Comparison of ENCODE assay signal across 31 cellular contexts in genomic region chr7:111407258-111407657, GRCh38.
A peak's percentile ranks its signal among the peaks of the same experiment; 100 is the strongest.
DNase-seq lines count a peak whose midpoint lies in the region; ATAC-seq, FAIRE-seq and TF ChIP-seq lines count a peak whose summit lies in the region.
"Had no signal": no experiment of that assay in that cellular context is flagged by ENCODE, and none has a peak within 500 bp of the region (broad histone marks: within the 10 kb centered on the region; RNA-seq: fewer than 3 reads in every experiment).

No MANE protein-coding gene starts in this region.

- peaks cover 8% of the 10 kb centered on the region for H3K9me3 Mint-ChIP-seq in MCF 10A (ENCODE audit: unreplicated experiment)
- H3K9me3 Mint-ChIP-seq: CD4-positive, alpha-beta T cell had no signal

- H3K4me1 Mint-ChIP-seq in MCF 10A (ENCODE audit: insufficient read depth, unreplicated experiment) = no peaks in the 10 kb centered on the region
- H3K4me1 Mint-ChIP-seq: B cell, CD14-positive monocyte had no signal

- TF ChIP-seq RAD21 in K562 (CRISPR knock-in tag; conservative IDR thresholded peaks at IDR 0.05 in 1 of 2, IDR thresholded peaks at IDR 0.05 in 1 of 2) = no peak

- 90% methylated on average over 1 of the region's 1 CpG for WGBS in K562 (ENCODE audit: insufficient coverage, low coverage, missing lambda C conversion rate)

- intact Hi-C loops in K562 (cut with micrococcal nuclease) = no loop called here
- intact Hi-C loops in MCF 10A (cut with micrococcal nuclease) = no loop called here

- no peak for FAIRE-seq in K562 (lab: Jason Lieb, UNC)
- FAIRE-seq: A204.1, A549, D721Med had no signal

- CTCF ChIA-PET in K562 (lab: Yijun Ruan, JAX; ENCODE audit: low intra/inter-chr PET ratio) = no interaction called here
- CTCF ChIA-PET in MCF 10A (lab: Yijun Ruan, JAX) = no interaction called here

- no peak for TF ChIP-seq EP300 in K562 (IDR thresholded peaks at IDR 0.05; ENCODE audit: low read length)

- no peak overlapping the region for H3K9ac ChIP-seq in K562 (ENCODE audit: insufficient read depth in 1 of 2, low read depth in 2 of 2, low read length in 2 of 2)
- H3K9ac ChIP-seq: BLaER1; BLaER1 treated with 17β-estradiol and CSF1 and Interleukin-3, amounts not matched to agents 10 nM and 100 nM had no signal

- DNase-seq in K562 (ENCODE audit: extremely low read depth in 1 of 4, low spot score in 3 of 4) (no peak), MCF 10A (ENCODE audit: unreplicated experiment) (no peak)
- DNase-seq: 8988T; ACHN; AML-193; BE2C; C1 segment of cervical spinal cord; Caco-2; Calu3; CD4-positive, alpha-beta memory T cell; CD4-positive, alpha-beta T cell; CD4-positive, CD25-positive, alpha-beta regulatory T cell; CD8-positive, alpha-beta memory T cell; CD8-positive, alpha-beta T cell; COR-L47; DMS 273 treated with DMSO at 0.1 percent for 48 hours; DMS153; DMS53; DMS79; DMS79 treated with DMSO at 0.1 percent for 48 hours; DND-41; EL had no signal

- H3K36me3 ChIP-seq in K562 (ENCODE audit: control insufficient read depth, insufficient read depth, low read length) = 0 out of 3 replicates have a peak, but pooled peaks cover 2% of the 10 kb centered on the region
- H3K36me3 ChIP-seq: BE2C; BLaER1; BLaER1 treated with 17β-estradiol and CSF1 and Interleukin-3, amounts not matched to agents 10 nM and 100 nM had no signal

- no peak overlapping the region for H3K27ac ChIP-seq in K562 (ENCODE audit: extremely low read depth, low read depth, low read length)
- H3K27ac ChIP-seq: 22Rv1; A549; BLaER1; BLaER1 treated with 17β-estradiol and CSF1 and Interleukin-3, amounts not matched to agents 10 nM and 100 nM; C4-2B had no signal

- H3K27me3 ChIP-seq in K562 (ENCODE audit: control insufficient read depth in 2 of 2, insufficient read depth in 2 of 2, low read length in 2 of 2) = no peaks in the 10 kb centered on the region
- H3K27me3 ChIP-seq: BE2C; BLaER1; BLaER1 treated with 17β-estradiol and CSF1 and Interleukin-3, amounts not matched to agents 10 nM and 100 nM had no signal

- no TSS peak for BruUV-seq in K562 (replicated peaks; lab: Mats Ljungman, UMichigan)
- BruUV-seq in MCF 10A (replicated peaks; lab: Mats Ljungman, UMichigan) = no TSS peak

- no peak overlapping the region for H3K4me3 ChIP-seq in K562
- H3K4me3 ChIP-seq: A549; BLaER1; BLaER1 treated with 17β-estradiol and CSF1 and Interleukin-3, amounts not matched to agents 10 nM and 100 nM had no signal

- TF ChIP-seq CTCF in K562 (IDR thresholded peaks at IDR 0.05 in 2 of 3, conservative IDR thresholded peaks at IDR 0.05 in 1 of 3; ENCODE audit: insufficient read depth in 2 of 3, low read depth in 1 of 3, low read length in 3 of 3) (no peak), MCF 10A (IDR thresholded peaks at IDR 0.05; ENCODE audit: unreplicated experiment) (no peak)

- H3K4me1 ChIP-seq in K562 (replicated peaks in 1 of 2; ENCODE audit: control insufficient read depth in 2 of 2, insufficient read depth in 2 of 2, low read length in 2 of 2) = no peaks in the 10 kb centered on the region
- H3K4me1 ChIP-seq: A549; BLaER1; BLaER1 treated with 17β-estradiol and CSF1 and Interleukin-3, amounts not matched to agents 10 nM and 100 nM; Caco-2 had no signal

- no peaks in the 10 kb centered on the region for H3K9me1 ChIP-seq in K562 (ENCODE audit: control insufficient read depth, insufficient read depth, low read length)

- H3K4me3 Mint-ChIP-seq in MCF 10A (ENCODE audit: unreplicated experiment) = no peak overlapping the region
- H3K4me3 Mint-ChIP-seq: B cell; CD14-positive monocyte; CD4-positive, alpha-beta memory T cell; CD4-positive, alpha-beta T cell; CD4-positive, CD25-positive, alpha-beta regulatory T cell; CD8-positive, alpha-beta memory T cell; CD8-positive, alpha-beta T cell had no signal

- no peaks in the 10 kb centered on the region for H3K36me3 Mint-ChIP-seq in MCF 10A (ENCODE audit: insufficient read depth, unreplicated experiment)
- H3K36me3 Mint-ChIP-seq: CD14-positive monocyte had no signal

- H3K9me3 ChIP-seq in K562 (replicated peaks; ENCODE audit: control insufficient read depth, insufficient read depth, low read depth, low read length) = peaks cover 12% of the 10 kb centered on the region
- H3K9me3 ChIP-seq: A549; BE2C; BLaER1; BLaER1 treated with 17β-estradiol and CSF1 and Interleukin-3, amounts not matched to agents 10 nM and 100 nM; Caco-2 had no signal

- no peak for ATAC-seq in K562
- ATAC-seq: A549; CD8-positive, alpha-beta T cell had no signal

- H3K4me2 ChIP-seq in K562 (ENCODE audit: insufficient read depth, low read length) = no peak overlapping the region
- H3K4me2 ChIP-seq: A549; BLaER1; BLaER1 treated with 17β-estradiol and CSF1 and Interleukin-3, amounts not matched to agents 10 nM and 100 nM had no signal

- no peak for TF ChIP-seq POLR2A in K562 (conservative IDR thresholded peaks at IDR 0.05)

- in situ Hi-C loops in K562 (cut with MboI) = no loop called here

- no peak overlapping the region for H3K27ac Mint-ChIP-seq in MCF 10A (ENCODE audit: low read depth, unreplicated experiment)
- H3K27ac Mint-ChIP-seq: B cell; CD14-positive monocyte; CD4-positive, alpha-beta memory T cell; CD4-positive, alpha-beta T cell; CD4-positive, CD25-positive, alpha-beta regulatory T cell; CD8-positive, alpha-beta memory T cell; CD8-positive, alpha-beta T cell had no signal

- H3K79me2 ChIP-seq in K562 (ENCODE audit: control insufficient read depth, insufficient read depth, low read length) = no peaks in the 10 kb centered on the region

- H2AFZ ChIP-seq in K562 (ENCODE audit: low read depth, low read length) = no peak overlapping the region

- H3K27me3 Mint-ChIP-seq in MCF 10A (ENCODE audit: insufficient read depth, unreplicated experiment) = no peaks in the 10 kb centered on the region
- H3K27me3 Mint-ChIP-seq: B cell; CD4-positive, alpha-beta memory T cell; CD4-positive, alpha-beta T cell; CD4-positive, CD25-positive, alpha-beta regulatory T cell; CD8-positive, alpha-beta memory T cell had no signal

- POLR2A ChIA-PET in K562 (lab: Yijun Ruan, JAX) (no interaction called here), MCF 10A (lab: Yijun Ruan, JAX) (no interaction called here)

- H4K20me1 ChIP-seq in K562 (replicated peaks; ENCODE audit: control insufficient read depth, insufficient read depth, low read length) = no peaks in the 10 kb centered on the region
- H4K20me1 ChIP-seq: BLaER1; BLaER1 treated with 17β-estradiol and CSF1 and Interleukin-3, amounts not matched to agents 10 nM and 100 nM had no signal

TF ChIP-seq in K562, 482 proteins besides CTCF, POLR2A, EP300 and RAD21:
- TF ChIP-seq ELF4 (CRISPR knock-in tag; IDR thresholded peaks at IDR 0.05) (no peak), ZNF165 (CRISPR knock-in tag; IDR thresholded peaks at IDR 0.05; ENCODE audit: borderline replicate concordance) (no peak), C11orf30 (IDR thresholded peaks at IDR 0.05; ENCODE audit: low read depth) (peak; percentile 55; the same call in 1 of the 2 replicates), ZNF316 (IDR thresholded peaks at IDR 0.05) (peak; percentile 61)
